In the genomic region with DNA sequence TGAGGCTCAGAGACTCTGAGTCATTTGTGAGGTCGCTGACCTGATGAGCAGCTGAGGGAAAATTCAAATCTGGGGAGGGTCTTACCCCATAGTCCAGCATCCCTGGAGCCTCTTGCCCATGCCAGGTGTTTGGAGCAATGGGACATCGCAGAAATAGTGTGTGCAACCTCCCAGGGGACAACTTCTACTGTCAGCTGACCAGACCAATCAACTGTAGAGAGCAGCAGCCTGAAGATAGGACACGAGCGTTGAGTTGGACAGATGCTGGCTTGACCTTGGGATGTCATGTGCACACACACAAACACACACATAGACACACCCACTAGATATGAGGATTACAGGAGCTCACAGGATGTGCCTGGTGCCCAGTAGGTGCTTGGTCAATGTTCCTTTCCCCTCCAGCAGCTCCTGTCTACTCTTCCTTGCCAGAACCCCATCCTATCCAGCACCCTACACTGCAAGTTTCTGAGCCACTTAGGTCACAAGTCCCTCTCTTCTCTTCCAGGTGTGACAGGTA, we compare ENCODE assay signal across 23 cellular contexts. TPM values are rescaled to one million over a fixed set of nuclear protein-coding genes. Genes with fewer than 3 reads are reported as not detected.
DNase-seq lines count a peak whose midpoint lies in the region; ATAC-seq and TF ChIP-seq lines count a peak whose summit lies in the region.
"Had no signal": no experiment of that assay in that cellular context is flagged by ENCODE, and none has a peak within 500 bp of the region (broad histone marks: within the 10 kb centered on the region; RNA-seq: fewer than 3 reads in every experiment).

No MANE protein-coding gene starts in this region.

- H2AFZ ChIP-seq in OCI-LY7 (ENCODE audit: low read length) = peak overlapping the region; percentile 42; the same call in 1 of the 2 replicates
- H2AFZ ChIP-seq: hepatocyte had no signal

- H3K27ac ChIP-seq in OCI-LY7 (ENCODE audit: low read depth, low read length, poor library complexity, severe bottlenecking) = peak overlapping the region; percentile 97
- H3K27ac ChIP-seq: hepatocyte had no signal

- no peaks in the 10 kb centered on the region for H4K20me1 ChIP-seq in OCI-LY7 (ENCODE audit: insufficient read depth, low read length)

- no peaks in the 10 kb centered on the region for H3K27me3 Mint-ChIP-seq in activated naive CD8-positive, alpha-beta T cell treated with anti-CD3 and anti-CD28 coated beads, Interleukin-2, amount 10 ng/mL, durations not matched to agents 7 days and 5 days
- H3K27me3 Mint-ChIP-seq in activated naive CD8-positive, alpha-beta T cell treated with anti-CD3 and anti-CD28 coated beads, Interleukin-2, amount 50 U/mL, for 24 hours = no peaks in the 10 kb centered on the region
- peaks cover 1% of the 10 kb centered on the region for H3K27me3 Mint-ChIP-seq in activated CD4-positive, alpha-beta T cell treated with anti-CD3 and anti-CD28 coated beads, Interleukin-2, amount 10 ng/mL, durations not matched to agents 24 days and 14 days
- H3K27me3 Mint-ChIP-seq: activated naive CD4-positive, alpha-beta T cell treated with anti-CD3 and anti-CD28 coated beads, Interleukin-2, amount 50 U/mL, for 24 hours had no signal

- no peak for DNase-seq in activated naive CD8-positive, alpha-beta T cell treated with anti-CD3 and anti-CD28 coated beads, Interleukin-2, amount 10 ng/mL, durations not matched to agents 7 days and 5 days
- no peak for DNase-seq in activated naive CD8-positive, alpha-beta T cell treated with anti-CD3 and anti-CD28 coated beads, Interleukin-2, amount 50 U/mL, for 24 hours
- peak; percentile 53 for DNase-seq in OCI-LY7 (ENCODE audit: low spot score)
- peak in 1 of 3 donors; percentile 32 for DNase-seq in mucosa of descending colon
- no peak for DNase-seq in lower leg skin (ENCODE audit: low spot score in 2 of 2)
- DNase-seq in activated CD4-positive, alpha-beta T cell treated with anti-CD3 and anti-CD28 coated beads, Interleukin-2, amount 10 ng/mL, durations not matched to agents 24 days and 14 days = no peak
- no peak for DNase-seq in amniotic stem cell (lab: John Stamatoyannopoulos, UW)
- DNase-seq: activated CD4-positive, alpha-beta T cell treated with anti-CD3 and anti-CD28 coated beads for 4 hours; BE2C; cerebellar nuclear complex; foreskin melanocyte; HCEC 1CT; KG1; NCI-H187 treated with DMSO at 0.1 percent for 48 hours; occipital lobe; SIG-M5; stimulated activated CD4-positive, alpha-beta T cell treated with anti-CD3 and anti-CD28 coated beads, Interleukin-2, amount 100 ng/mL, for 48 hours; trophoblast cell had no signal

- peak overlapping the region; percentile 33 for H3K27ac Mint-ChIP-seq in activated naive CD8-positive, alpha-beta T cell treated with anti-CD3 and anti-CD28 coated beads, Interleukin-2, amount 10 ng/mL, durations not matched to agents 7 days and 5 days
- H3K27ac Mint-ChIP-seq in activated naive CD8-positive, alpha-beta T cell treated with anti-CD3 and anti-CD28 coated beads, Interleukin-2, amount 50 U/mL, for 24 hours = no peak overlapping the region
- no peak overlapping the region for H3K27ac Mint-ChIP-seq in activated CD4-positive, alpha-beta T cell treated with anti-CD3 and anti-CD28 coated beads, Interleukin-2, amount 10 ng/mL, durations not matched to agents 24 days and 14 days
- H3K27ac Mint-ChIP-seq: activated naive CD4-positive, alpha-beta T cell treated with anti-CD3 and anti-CD28 coated beads, Interleukin-2, amount 50 U/mL, for 24 hours had no signal

- H3K36me3 ChIP-seq in OCI-LY7 (ENCODE audit: insufficient read depth, low read length) (no peaks in the 10 kb centered on the region; the same call in 1 of the 2 replicates), mucosa of descending colon (ENCODE audit: low read depth) (no peaks in the 10 kb centered on the region)
- H3K36me3 ChIP-seq: BE2C had no signal

- POLR2A ChIA-PET in activated naive CD8-positive, alpha-beta T cell treated with anti-CD3 and anti-CD28 coated beads, Interleukin-2, amount 10 ng/mL, durations not matched to agents 7 days and 5 days (lab: Charles Lee) = no interaction called here
- POLR2A ChIA-PET in OCI-LY7 (lab: Charles Lee) = interaction anchor here (0.6 to 3.2 kb wide), 6 partner anchors 11 to 298 kb away, joined by 3 to 10 read pairs (median 4); no protein-coding TSS in a partner anchor

- H3K4me1 Mint-ChIP-seq in activated naive CD8-positive, alpha-beta T cell treated with anti-CD3 and anti-CD28 coated beads, Interleukin-2, amount 10 ng/mL, durations not matched to agents 7 days and 5 days = peaks cover 16% of the 10 kb centered on the region
- H3K4me1 Mint-ChIP-seq in activated naive CD8-positive, alpha-beta T cell treated with anti-CD3 and anti-CD28 coated beads, Interleukin-2, amount 50 U/mL, for 24 hours = peaks cover 32% of the 10 kb centered on the region
- peaks cover 14% of the 10 kb centered on the region for H3K4me1 Mint-ChIP-seq in activated CD4-positive, alpha-beta T cell treated with anti-CD3 and anti-CD28 coated beads, Interleukin-2, amount 10 ng/mL, durations not matched to agents 24 days and 14 days

- peak overlapping the region; percentile 90 for H3K4me2 ChIP-seq in OCI-LY7 (ENCODE audit: low read length)
- H3K4me2 ChIP-seq: hepatocyte, smooth muscle cell had no signal

- intact Hi-C loops in OCI-LY7 (cut with micrococcal nuclease; ENCODE audit: unreplicated experiment) = loop anchor here (2.0 to 10.0 kb wide), 8 partner anchors 55 to 1183 kb away; a partner anchor contains a TSS
- intact Hi-C loops in mucosa of descending colon (cut with DNase I, micrococcal nuclease) = no loop called here
- intact Hi-C loops in lower leg skin (cut with DNase I; ENCODE audit: low total_unique reads) = no loop called here
- intact Hi-C loops in activated CD4-positive, alpha-beta T cell treated with anti-CD3 and anti-CD28 coated beads, Interleukin-2, amount 10 ng/mL, durations not matched to agents 24 days and 14 days (cut with micrococcal nuclease) = no loop called here

- CTCF ChIA-PET in OCI-LY7 (lab: Charles Lee; ENCODE audit: unreplicated experiment) = no interaction called here

- H3K36me3 Mint-ChIP-seq in activated naive CD8-positive, alpha-beta T cell treated with anti-CD3 and anti-CD28 coated beads, Interleukin-2, amount 10 ng/mL, durations not matched to agents 7 days and 5 days = no peaks in the 10 kb centered on the region
- no peaks in the 10 kb centered on the region for H3K36me3 Mint-ChIP-seq in activated naive CD8-positive, alpha-beta T cell treated with anti-CD3 and anti-CD28 coated beads, Interleukin-2, amount 50 U/mL, for 24 hours (ENCODE audit: low read depth)
- H3K36me3 Mint-ChIP-seq in activated CD4-positive, alpha-beta T cell treated with anti-CD3 and anti-CD28 coated beads, Interleukin-2, amount 10 ng/mL, durations not matched to agents 24 days and 14 days (ENCODE audit: low read depth) = no peaks in the 10 kb centered on the region
- H3K36me3 Mint-ChIP-seq: activated naive CD4-positive, alpha-beta T cell treated with anti-CD3 and anti-CD28 coated beads, Interleukin-2, amount 50 U/mL, for 24 hours had no signal

- no peaks in the 10 kb centered on the region for H3K9me2 ChIP-seq in OCI-LY7 (ENCODE audit: insufficient read depth, low read length)

- no peaks in the 10 kb centered on the region for H3K9me3 ChIP-seq in OCI-LY7 (ENCODE audit: low read length)
- no peaks in the 10 kb centered on the region for H3K9me3 ChIP-seq in mucosa of descending colon
- H3K9me3 ChIP-seq: BE2C had no signal

- H3K4me3 ChIP-seq in OCI-LY7 (ENCODE audit: low read depth, low read length, poor library complexity, severe bottlenecking) (peak overlapping the region; percentile 56), mucosa of descending colon (no peak overlapping the region), lower leg skin (ENCODE audit: low read depth, poor library complexity, severe bottlenecking) (no peak overlapping the region)
- H3K4me3 ChIP-seq: hepatocyte, smooth muscle cell had no signal

- no peak overlapping the region for H3K4me3 Mint-ChIP-seq in activated naive CD8-positive, alpha-beta T cell treated with anti-CD3 and anti-CD28 coated beads, Interleukin-2, amount 10 ng/mL, durations not matched to agents 7 days and 5 days
- H3K4me3 Mint-ChIP-seq in activated naive CD8-positive, alpha-beta T cell treated with anti-CD3 and anti-CD28 coated beads, Interleukin-2, amount 50 U/mL, for 24 hours = no peak overlapping the region
- no peak overlapping the region for H3K4me3 Mint-ChIP-seq in activated CD4-positive, alpha-beta T cell treated with anti-CD3 and anti-CD28 coated beads, Interleukin-2, amount 10 ng/mL, durations not matched to agents 24 days and 14 days
- H3K4me3 Mint-ChIP-seq: activated naive CD4-positive, alpha-beta T cell treated with anti-CD3 and anti-CD28 coated beads, Interleukin-2, amount 50 U/mL, for 24 hours had no signal

- H3K79me2 ChIP-seq in OCI-LY7 (ENCODE audit: insufficient read depth, low read depth, low read length) = no peaks in the 10 kb centered on the region
- H3K79me2 ChIP-seq: hepatocyte had no signal

- BruUV-seq in OCI-LY7 (replicated peaks; lab: Mats Ljungman, UMichigan) = no TSS peak

- no peaks in the 10 kb centered on the region for H3K9me3 Mint-ChIP-seq in activated naive CD8-positive, alpha-beta T cell treated with anti-CD3 and anti-CD28 coated beads, Interleukin-2, amount 10 ng/mL, durations not matched to agents 7 days and 5 days
- H3K9me3 Mint-ChIP-seq in activated naive CD8-positive, alpha-beta T cell treated with anti-CD3 and anti-CD28 coated beads, Interleukin-2, amount 50 U/mL, for 24 hours = no peaks in the 10 kb centered on the region
- no peaks in the 10 kb centered on the region for H3K9me3 Mint-ChIP-seq in activated CD4-positive, alpha-beta T cell treated with anti-CD3 and anti-CD28 coated beads, Interleukin-2, amount 10 ng/mL, durations not matched to agents 24 days and 14 days
- H3K9me3 Mint-ChIP-seq: activated naive CD4-positive, alpha-beta T cell treated with anti-CD3 and anti-CD28 coated beads, Interleukin-2, amount 50 U/mL, for 24 hours had no signal

- no peak for ATAC-seq in activated naive CD8-positive, alpha-beta T cell treated with anti-CD3 and anti-CD28 coated beads, Interleukin-2, amount 10 ng/mL, durations not matched to agents 7 days and 5 days (ENCODE audit: low read depth)
- ATAC-seq in activated naive CD8-positive, alpha-beta T cell treated with anti-CD3 and anti-CD28 coated beads, Interleukin-2, amount 50 U/mL, for 24 hours = no peak
- ATAC-seq in mucosa of descending colon (peak; percentile 54), GM21723 (IDR thresholded peaks at IDR 0.05; ENCODE audit: unreplicated experiment) (no peak)

- 85 to 87% methylated on average over 4 of the region's 4 CpGs for WGBS in lower leg skin, 2 donors

- TF ChIP-seq POLR2A in lower leg skin (IDR thresholded peaks at IDR 0.05) = no peak

- TF ChIP-seq CTCF in OCI-LY7 (conservative IDR thresholded peaks at IDR 0.05; ENCODE audit: low read length) (no peak), mucosa of descending colon (IDR thresholded peaks at IDR 0.05) (no peak), lower leg skin (IDR thresholded peaks at IDR 0.05) (no peak)

- H3K4me1 ChIP-seq in OCI-LY7 (ENCODE audit: insufficient read depth, low read length, poor library complexity, severe bottlenecking) = peaks cover 90% of the 10 kb centered on the region
- H3K4me1 ChIP-seq in mucosa of descending colon (ENCODE audit: low read depth) = peaks cover 7% of the 10 kb centered on the region
- H3K4me1 ChIP-seq: BE2C had no signal

RNA-seq across cellular contexts. Expression of a gene that starts 59.1 kb away (rescaled TPM):
- total RNA-seq in activated naive CD8-positive, alpha-beta T cell treated with anti-CD3 and anti-CD28 coated beads, Interleukin-2, amount 10 ng/mL, durations not matched to agents 7 days and 5 days = 1 to 10 TPM; 1.7 to 2.0 TPM
- 0.06 TPM in 1 of 2 replicates, not detected in the other for total RNA-seq in OCI-LY7 (2014; rRNA removed; shearing (Covaris generic))
- total RNA-seq in OCI-LY7 (2022) (12.4 and 13.5 TPM in 2 replicates), mucosa of descending colon (10 to 100 TPM in 2 of 3 donors, 1 to 10 TPM in 1; 8.7 to 30.8 (median 21.9) TPM), lower leg skin (1 to 10 TPM; 2.1 to 6.9 (median 3.8) TPM)
- total RNA-seq in activated CD4-positive, alpha-beta T cell treated with anti-CD3 and anti-CD28 coated beads, Interleukin-2, amount 10 ng/mL, durations not matched to agents 24 days and 14 days = not detected in 2 replicates
- total RNA-seq: HT1080 had no signal
